ENCODE assay signal across 31 cellular contexts in the genomic region with DNA sequence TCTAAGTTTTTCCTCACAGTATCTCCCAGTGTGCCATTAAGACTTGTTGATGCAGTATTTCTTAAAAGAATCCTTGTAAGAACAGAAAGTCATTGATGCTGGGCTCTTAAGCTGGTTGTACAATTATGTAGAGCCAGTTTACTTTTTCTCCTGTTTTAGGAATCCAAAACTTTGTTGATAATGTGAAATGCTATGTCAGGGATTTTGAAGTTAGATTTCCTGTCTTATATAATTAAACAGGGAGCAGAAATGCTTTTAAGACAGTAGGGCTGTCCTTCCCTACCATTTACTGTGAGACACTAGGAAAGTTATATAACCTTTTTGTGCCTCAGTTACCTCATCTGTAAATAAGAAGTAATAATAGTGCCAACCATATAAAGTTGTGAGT.
"Had no signal": no experiment of that assay in that cellular context is flagged by ENCODE, and none has a peak within 500 bp of the region (broad histone marks: within the 10 kb centered on the region; RNA-seq: fewer than 3 reads in every experiment).

No MANE protein-coding gene starts in this region.

- H3K4me1 ChIP-seq: ascending aorta, breast epithelium, colonic mucosa, esophagus squamous epithelium had no signal

- H3K27me3 Mint-ChIP-seq: activated CD4-positive, alpha-beta memory T cell treated with anti-CD3 and anti-CD28 coated beads for 36 hours; activated CD4-positive, alpha-beta T cell treated with anti-CD3 and anti-CD28 coated beads for 36 hours; activated CD4-positive, alpha-beta T cell treated with anti-CD3 and anti-CD28 coated beads, Interleukin-2, amount 10 ng/mL, durations not matched to agents 24 days and 14 days; activated CD8-positive, alpha-beta memory T cell treated with anti-CD3 and anti-CD28 coated beads, Interleukin-2, amount 10 ng/mL, durations not matched to agents 7 days and 5 days; activated naive CD4-positive, alpha-beta T cell treated with anti-CD3 and anti-CD28 coated beads, Interleukin-2, amount 10 ng/mL, durations not matched to agents 7 days and 5 days; activated naive CD8-positive, alpha-beta T cell treated with anti-CD3 and anti-CD28 coated beads, Interleukin-2, amount 10 ng/mL, durations not matched to agents 7 days and 5 days; brain had no signal

- H3K9me3 Mint-ChIP-seq: activated CD4-positive, alpha-beta memory T cell treated with anti-CD3 and anti-CD28 coated beads for 36 hours; activated CD4-positive, alpha-beta T cell treated with anti-CD3 and anti-CD28 coated beads, Interleukin-2, amount 10 ng/mL, durations not matched to agents 24 days and 14 days; activated naive CD4-positive, alpha-beta T cell treated with anti-CD3 and anti-CD28 coated beads, Interleukin-2, amount 10 ng/mL, durations not matched to agents 7 days and 5 days; activated naive CD4-positive, alpha-beta T cell treated with anti-CD3 and anti-CD28 coated beads, Interleukin-2, amount 50 U/mL, for 72 hours; activated naive CD8-positive, alpha-beta T cell treated with anti-CD3 and anti-CD28 coated beads, Interleukin-2, amount 10 ng/mL, durations not matched to agents 7 days and 5 days; activated T-cell treated with anti-CD3 and anti-CD28 coated beads, Interleukin-2, amount 50 U/mL, for 72 hours; brain had no signal

- DNase-seq: activated CD4-positive, alpha-beta memory T cell treated with anti-CD3 and anti-CD28 coated beads for 36 hours; activated CD4-positive, alpha-beta T cell treated with anti-CD3 and anti-CD28 coated beads for 36 hours; activated CD4-positive, alpha-beta T cell treated with anti-CD3 and anti-CD28 coated beads, Interleukin-2, amount 10 ng/mL, durations not matched to agents 24 days and 14 days; activated CD4-positive, CD25-positive, alpha-beta regulatory T cell; activated CD4-positive, CD25-positive, alpha-beta regulatory T cell treated with anti-CD3 and anti-CD28 coated beads, Interleukin-2, amount 50 U/mL, for 72 hours; activated CD8-positive, alpha-beta memory T cell treated with anti-CD3 and anti-CD28 coated beads, Interleukin-2, amount 10 ng/mL, durations not matched to agents 7 days and 5 days; activated CD8-positive, alpha-beta memory T cell treated with anti-CD3 and anti-CD28 coated beads, Interleukin-2, amount 50 U/mL, for 4 hours; activated CD8-positive, alpha-beta T cell treated with anti-CD3 and anti-CD28 coated beads, Interleukin-2, amount 10 ng/mL, durations not matched to agents 7 days and 5 days; activated gamma-delta T cell; activated naive CD4-positive, alpha-beta T cell; activated naive CD4-positive, alpha-beta T cell treated with anti-CD3 and anti-CD28 coated beads, Interleukin-2, amount 10 ng/mL, durations not matched to agents 7 days and 5 days; activated naive CD8-positive, alpha-beta T cell treated with anti-CD3 and anti-CD28 coated beads, Interleukin-2, amount 10 ng/mL, durations not matched to agents 7 days and 5 days; activated T-cell treated with anti-CD3 and anti-CD28 coated beads, Interleukin-2, amount 50 U/mL, for 1 hour; activated T-cell treated with anti-CD3 and anti-CD28 coated beads, Interleukin-2, amount 50 U/mL, for 72 hours; central memory CD4-positive, alpha-beta T cell; cerebellar nuclear complex; colonic mucosa; effector CD8-positive, alpha-beta T cell; esophagus squamous epithelium; foreskin fibroblast; head of caudate nucleus; T-helper 2 cell had no signal

- H3K4me3 Mint-ChIP-seq: activated CD4-positive, alpha-beta memory T cell treated with anti-CD3 and anti-CD28 coated beads for 36 hours; activated CD4-positive, alpha-beta T cell treated with anti-CD3 and anti-CD28 coated beads for 36 hours; activated CD4-positive, alpha-beta T cell treated with anti-CD3 and anti-CD28 coated beads, Interleukin-2, amount 10 ng/mL, durations not matched to agents 24 days and 14 days; activated CD8-positive, alpha-beta memory T cell treated with anti-CD3 and anti-CD28 coated beads, Interleukin-2, amount 10 ng/mL, durations not matched to agents 7 days and 5 days; activated CD8-positive, alpha-beta T cell treated with anti-CD3 and anti-CD28 coated beads, Interleukin-2, amount 10 ng/mL, durations not matched to agents 7 days and 5 days; activated naive CD4-positive, alpha-beta T cell treated with anti-CD3 and anti-CD28 coated beads, Interleukin-2, amount 10 ng/mL, durations not matched to agents 7 days and 5 days; activated naive CD8-positive, alpha-beta T cell treated with anti-CD3 and anti-CD28 coated beads, Interleukin-2, amount 10 ng/mL, durations not matched to agents 7 days and 5 days; activated T-cell treated with anti-CD3 and anti-CD28 coated beads, Interleukin-2, amount 50 U/mL, for 72 hours; brain had no signal

- H3K4me3 ChIP-seq: ascending aorta, breast epithelium, cardiac muscle cell, colonic mucosa, esophagus squamous epithelium had no signal

- H3K27ac ChIP-seq: ascending aorta, breast epithelium, cardiac muscle cell, colonic mucosa, epithelial cell of prostate, esophagus squamous epithelium had no signal

- H3K9me3 ChIP-seq: ascending aorta, breast epithelium, colonic mucosa, esophagus squamous epithelium had no signal

- ATAC-seq: activated CD4-positive, alpha-beta T cell treated with anti-CD3 and anti-CD28 coated beads for 36 hours; activated CD8-positive, alpha-beta memory T cell treated with anti-CD3 and anti-CD28 coated beads, Interleukin-2, amount 10 ng/mL, durations not matched to agents 7 days and 5 days; activated CD8-positive, alpha-beta T cell treated with anti-CD3 and anti-CD28 coated beads, Interleukin-2, amount 10 ng/mL, durations not matched to agents 7 days and 5 days; activated naive CD4-positive, alpha-beta T cell treated with anti-CD3 and anti-CD28 coated beads, Interleukin-2, amount 50 U/mL, for 72 hours; activated T-cell treated with anti-CD3 and anti-CD28 coated beads, Interleukin-2, amount 50 U/mL, for 72 hours had no signal

- H3K4me1 Mint-ChIP-seq: activated CD4-positive, alpha-beta T cell treated with anti-CD3 and anti-CD28 coated beads for 36 hours; activated CD4-positive, alpha-beta T cell treated with anti-CD3 and anti-CD28 coated beads, Interleukin-2, amount 10 ng/mL, durations not matched to agents 24 days and 14 days; activated CD8-positive, alpha-beta memory T cell treated with anti-CD3 and anti-CD28 coated beads, Interleukin-2, amount 10 ng/mL, durations not matched to agents 7 days and 5 days; activated naive CD4-positive, alpha-beta T cell treated with anti-CD3 and anti-CD28 coated beads, Interleukin-2, amount 10 ng/mL, durations not matched to agents 7 days and 5 days; brain had no signal

- FAIRE-seq: endometrium, endothelial cell of umbilical vein, frontal cortex had no signal

- H3K36me3 Mint-ChIP-seq: activated naive CD4-positive, alpha-beta T cell treated with anti-CD3 and anti-CD28 coated beads, Interleukin-2, amount 50 U/mL, for 72 hours had no signal

- H3K36me3 ChIP-seq: breast epithelium, cardiac muscle cell, colonic mucosa, esophagus squamous epithelium had no signal

- H3K27me3 ChIP-seq: ascending aorta, breast epithelium, cardiac muscle cell, colonic mucosa, esophagus squamous epithelium had no signal
